8 cellular contexts compared by ENCODE assay signal in the genomic region with DNA sequence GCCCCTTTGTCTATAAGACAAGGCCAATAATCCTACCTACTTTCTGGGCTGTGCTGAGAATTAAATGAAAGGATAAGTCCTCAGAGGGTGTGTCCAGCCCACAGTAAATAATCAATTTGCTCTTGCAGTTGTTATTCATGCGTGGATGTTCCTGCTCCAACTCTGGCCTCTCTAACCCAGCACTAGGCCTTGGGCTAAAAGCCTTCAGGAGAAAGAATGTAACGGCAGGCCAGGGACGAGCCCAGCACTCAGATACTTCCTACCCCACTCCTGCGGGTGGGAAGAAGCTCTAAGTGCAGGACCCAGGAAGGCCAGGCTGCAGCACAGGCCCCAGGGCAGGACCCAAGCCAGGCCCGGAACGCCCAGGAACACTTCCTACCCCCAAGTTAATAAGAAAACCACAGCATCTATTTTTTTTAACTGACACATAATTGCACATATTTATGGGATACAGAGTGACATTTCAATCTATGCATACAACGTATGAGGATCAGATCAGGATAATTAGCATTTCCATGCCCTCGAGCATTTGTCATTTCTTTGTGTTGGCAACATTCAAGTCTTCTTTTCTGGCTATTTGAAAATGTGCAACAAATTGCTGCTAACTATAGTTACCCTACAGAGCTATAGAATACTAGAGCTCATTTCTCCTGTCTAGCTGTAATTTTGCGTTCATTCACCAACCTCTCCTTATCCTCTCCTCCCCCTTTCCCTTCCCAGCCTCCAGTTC.
A peak's percentile ranks its signal among the peaks of the same experiment; 100 is the strongest.
DNase-seq lines count a peak whose midpoint lies in the region; ATAC-seq and TF ChIP-seq lines count a peak whose summit lies in the region.
"Had no signal": no experiment of that assay in that cellular context is flagged by ENCODE, and none has a peak within 500 bp of the region (broad histone marks: within the 10 kb centered on the region; RNA-seq: fewer than 3 reads in every experiment).

No MANE protein-coding gene starts in this region.

- no peaks in the 10 kb centered on the region for H3K27me3 Mint-ChIP-seq in activated T-cell treated with anti-CD3 and anti-CD28 coated beads, Interleukin-2, amount 50 U/mL, for 4 hours (ENCODE audit: low read depth)

- no peaks in the 10 kb centered on the region for H3K4me1 ChIP-seq in ascending aorta
- H3K4me1 ChIP-seq in left lung, result peaks cover 3 to 19% of the 10 kb centered on the region in 2 donors

- H3K4me3 ChIP-seq in ascending aorta, result no peak overlapping the region
- no peak overlapping the region for H3K4me3 ChIP-seq in left lung

- peaks cover 17% of the 10 kb centered on the region for H3K4me1 Mint-ChIP-seq in activated T-cell treated with anti-CD3 and anti-CD28 coated beads, Interleukin-2, amount 50 U/mL, for 4 hours (ENCODE audit: low read depth)

- peak; percentile 67 for DNase-seq in M059J (ENCODE audit: low read depth)
- DNase-seq in ascending aorta (ENCODE audit: low spot score in 2 of 2), result no peak
- no peak for DNase-seq in left lung
- no peak for DNase-seq in substantia nigra (lab: John Stamatoyannopoulos, UW)
- no peak for DNase-seq in NCI-H510A treated with DMSO at 0.1 percent for 48 hours (lab: John Stamatoyannopoulos, UW)
- no peak for DNase-seq in activated T-cell treated with anti-CD3 and anti-CD28 coated beads, Interleukin-2, amount 50 U/mL, for 4 hours

- H3K27me3 ChIP-seq in ascending aorta, result no peaks in the 10 kb centered on the region
- no peaks in the 10 kb centered on the region for H3K27me3 ChIP-seq in left lung

- H3K9me3 ChIP-seq in ascending aorta (no peaks in the 10 kb centered on the region), left lung (no peaks in the 10 kb centered on the region)

- intact Hi-C loops in ascending aorta (cut with DNase I) (no loop called here), left lung (cut with DNase I) (no loop called here)

- TF ChIP-seq CTCF in ascending aorta (IDR thresholded peaks at IDR 0.05) (no peak), left lung (IDR thresholded peaks at IDR 0.05) (no peak)

- ATAC-seq in left lung (peak; percentile 23), HG02763 (IDR thresholded peaks at IDR 0.05; ENCODE audit: unreplicated experiment) (no peak)
- no peak for ATAC-seq in activated T-cell treated with anti-CD3 and anti-CD28 coated beads, Interleukin-2, amount 50 U/mL, for 4 hours

- H3K27ac ChIP-seq in ascending aorta (peak overlapping the region; percentile 45 to 61), left lung (peak overlapping the region in 1 of 2 donors; percentile 42), substantia nigra (ENCODE audit: low read depth, low read length, poor library complexity, severe bottlenecking) (peak overlapping the region; percentile 31)

- no peaks in the 10 kb centered on the region for H3K9me3 Mint-ChIP-seq in activated T-cell treated with anti-CD3 and anti-CD28 coated beads, Interleukin-2, amount 50 U/mL, for 4 hours
- H3K9me3 Mint-ChIP-seq: activated naive CD4-positive, alpha-beta T cell treated with anti-CD3 and anti-CD28 coated beads, Interleukin-2, amount 50 U/mL, for 24 hours had no signal

- H3K36me3 Mint-ChIP-seq in activated T-cell treated with anti-CD3 and anti-CD28 coated beads, Interleukin-2, amount 50 U/mL, for 4 hours (ENCODE audit: insufficient read depth), result no peaks in the 10 kb centered on the region
- H3K36me3 Mint-ChIP-seq: activated naive CD4-positive, alpha-beta T cell treated with anti-CD3 and anti-CD28 coated beads, Interleukin-2, amount 50 U/mL, for 24 hours had no signal

- H3K36me3 ChIP-seq in ascending aorta (no peaks in the 10 kb centered on the region), left lung (no peaks in the 10 kb centered on the region)

- no peak overlapping the region for H3K4me3 Mint-ChIP-seq in activated T-cell treated with anti-CD3 and anti-CD28 coated beads, Interleukin-2, amount 50 U/mL, for 4 hours
- H3K4me3 Mint-ChIP-seq: activated naive CD4-positive, alpha-beta T cell treated with anti-CD3 and anti-CD28 coated beads, Interleukin-2, amount 50 U/mL, for 24 hours had no signal
